In the genomic region with DNA sequence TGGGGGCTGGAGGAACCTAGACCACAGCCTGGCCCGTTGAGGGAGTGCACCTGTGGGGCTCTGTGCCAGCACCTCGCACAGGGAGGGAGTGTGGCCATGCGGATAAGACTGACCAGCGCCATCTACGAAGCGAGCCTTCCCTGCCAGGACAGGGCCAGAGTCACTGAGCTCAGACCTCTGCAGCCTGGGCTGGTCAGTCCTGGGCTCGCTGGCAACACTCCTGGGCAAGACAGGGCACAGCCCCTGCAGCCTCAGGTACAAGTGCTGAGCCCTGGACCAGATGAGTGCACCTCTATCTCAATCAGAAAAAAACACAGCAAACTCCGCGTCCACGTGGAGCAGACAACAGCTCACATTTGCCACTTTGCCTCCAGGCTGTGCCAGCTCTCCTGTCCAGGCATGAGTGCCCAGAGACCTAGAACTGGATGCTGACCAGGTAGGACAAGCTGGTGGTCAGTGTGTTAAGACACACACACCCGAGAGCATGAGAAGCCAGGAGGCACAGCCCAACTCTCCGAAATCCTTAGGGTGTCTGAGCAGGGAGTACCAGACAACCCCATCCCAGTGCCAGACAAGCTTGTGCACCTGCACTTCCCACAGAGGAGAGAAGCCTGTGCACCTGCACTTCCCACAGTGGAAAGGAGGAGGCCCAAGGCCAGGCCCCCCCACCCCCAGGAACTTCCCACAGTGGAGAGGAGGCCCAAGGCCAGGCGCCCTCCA, we compare ENCODE assay signal across 21 cellular contexts. TPM values are rescaled to one million over a fixed set of nuclear protein-coding genes. Genes with fewer than 3 reads are reported as not detected.
DNase-seq lines count a peak whose midpoint lies in the region; ATAC-seq and TF ChIP-seq lines count a peak whose summit lies in the region.
"Had no signal": no experiment of that assay in that cellular context is flagged by ENCODE, and none has a peak within 500 bp of the region (broad histone marks: within the 10 kb centered on the region; RNA-seq: fewer than 3 reads in every experiment).

No MANE protein-coding gene starts in this region.

- H3K36me3 ChIP-seq in adrenal gland (replicated peaks in 1 of 2): peaks cover 0 to 32% of the 10 kb centered on the region in 2 donors

- 74 to 80% (median 75%) methylated on average over 6 to 13 of the region's 13 CpGs for whole genome bisulfite sequencing in adrenal gland, 4 donors

- no peak overlapping the region for H3K4me3 Mint-ChIP-seq in activated naive CD4-positive, alpha-beta T cell treated with anti-CD3 and anti-CD28 coated beads for 36 hours
- H3K4me3 Mint-ChIP-seq in stimulated activated naive B cell treated with anti-CD40 and anti-IgM and Interleukin-4, amounts not matched to agents 10 μg/mL and 1 μg/mL and 100 μg/mL, for 72 hours: no peak overlapping the region
- H3K4me3 Mint-ChIP-seq: endodermal cell; naive thymus-derived CD8-positive, alpha-beta T cell; stimulated activated naive CD8-positive, alpha-beta T cell treated with anti-CD3 and anti-CD28 coated beads, Interleukin-15, amount 100 ng/mL, for 72 hours had no signal

- H3K27me3 ChIP-seq in adrenal gland: no peaks in the 10 kb centered on the region
- H3K27me3 ChIP-seq: SJSA1 had no signal

- intact Hi-C loops in activated naive CD4-positive, alpha-beta T cell treated with anti-CD3 and anti-CD28 coated beads for 36 hours (cut with micrococcal nuclease): no loop called here
- intact Hi-C loops in adrenal gland (cut with DNase I): loop anchor here in 1 of 2 donors (10.0 kb wide), 1 partner anchor 152 kb away; no protein-coding TSS in a partner anchor
- intact Hi-C loops in posterior vena cava (cut with DNase I): no loop called here

- CTCF ChIA-PET in activated naive CD4-positive, alpha-beta T cell treated with anti-CD3 and anti-CD28 coated beads for 36 hours (lab: Charles Lee): no interaction called here

- no peak for TF ChIP-seq CTCF in adrenal gland (IDR thresholded peaks at IDR 0.05)

- H3K9me3 ChIP-seq in adrenal gland (replicated peaks in 1 of 3): no peaks in the 10 kb centered on the region

- no peak for ATAC-seq in stimulated activated naive B cell treated with anti-CD40 and anti-IgM and Interleukin-4, amounts not matched to agents 10 μg/mL and 1 μg/mL and 100 μg/mL, for 72 hours (replicated peaks)
- ATAC-seq: naive thymus-derived CD8-positive, alpha-beta T cell; stimulated activated naive CD8-positive, alpha-beta T cell treated with anti-CD3 and anti-CD28 coated beads, Interleukin-15, amount 100 ng/mL, for 72 hours had no signal

- peaks cover 11% of the 10 kb centered on the region for H3K36me3 Mint-ChIP-seq in activated naive CD4-positive, alpha-beta T cell treated with anti-CD3 and anti-CD28 coated beads for 36 hours (ENCODE audit: low read depth)
- H3K36me3 Mint-ChIP-seq in stimulated activated naive B cell treated with anti-CD40 and anti-IgM and Interleukin-4, amounts not matched to agents 10 μg/mL and 1 μg/mL and 100 μg/mL, for 72 hours: peaks cover 11 to 36% of the 10 kb centered on the region in 2 donors

- DNase-seq in activated naive CD4-positive, alpha-beta T cell treated with anti-CD3 and anti-CD28 coated beads for 36 hours: no peak
- no peak for DNase-seq in activated naive CD4-positive, alpha-beta T cell treated with anti-CD3 and anti-CD28 coated beads, Interleukin-2, amount 50 U/mL, for 16 hours
- DNase-seq in adrenal gland (peak in 4 of 7 donors; percentile 16 to 51 (median 22)), posterior vena cava (ENCODE audit: low spot score) (peak; percentile 64), NCI-H510A (lab: John Stamatoyannopoulos, UW) (no peak), cerebellum (ENCODE audit: low spot score) (no peak)
- no peak for DNase-seq in stimulated activated naive B cell treated with anti-CD40 and anti-IgM and Interleukin-4, amounts not matched to agents 10 μg/mL and 1 μg/mL and 100 μg/mL, for 72 hours
- DNase-seq: activated naive CD4-positive, alpha-beta T cell; COR-L47; endodermal cell; GDM1; Karpas-422; NCI-H1417; NK-92 treated with Interleukin-12 subunit alpha and Interleukin-12 subunit beta, amount 100 ng/mL, for 24 hours; stimulated activated naive CD8-positive, alpha-beta T cell treated with anti-CD3 and anti-CD28 coated beads, Interleukin-15, amount 100 ng/mL, for 72 hours had no signal

- H3K4me1 ChIP-seq in adrenal gland (replicated peaks in 1 of 2): peaks cover 20 to 29% of the 10 kb centered on the region in 2 donors

- no peaks in the 10 kb centered on the region for H3K27me3 Mint-ChIP-seq in activated naive CD4-positive, alpha-beta T cell treated with anti-CD3 and anti-CD28 coated beads for 36 hours (ENCODE audit: low read depth)
- no peaks in the 10 kb centered on the region for H3K27me3 Mint-ChIP-seq in stimulated activated naive B cell treated with anti-CD40 and anti-IgM and Interleukin-4, amounts not matched to agents 10 μg/mL and 1 μg/mL and 100 μg/mL, for 72 hours
- H3K27me3 Mint-ChIP-seq: naive thymus-derived CD8-positive, alpha-beta T cell; progenitor cell of endocrine pancreas; stimulated activated naive CD8-positive, alpha-beta T cell treated with anti-CD3 and anti-CD28 coated beads, Interleukin-15, amount 100 ng/mL, for 72 hours had no signal

- TF ChIP-seq POLR2A in GM19099 (IDR thresholded peaks at IDR 0.05; ENCODE audit: extremely low read depth, insufficient read length, low read depth) (peak; percentile 12), adrenal gland (IDR thresholded peaks at IDR 0.05) (no peak)

- peaks cover 38% of the 10 kb centered on the region for H3K4me1 Mint-ChIP-seq in activated naive CD4-positive, alpha-beta T cell treated with anti-CD3 and anti-CD28 coated beads for 36 hours (ENCODE audit: low read depth)
- peaks cover 19 to 46% of the 10 kb centered on the region in 2 donors for H3K4me1 Mint-ChIP-seq in stimulated activated naive B cell treated with anti-CD40 and anti-IgM and Interleukin-4, amounts not matched to agents 10 μg/mL and 1 μg/mL and 100 μg/mL, for 72 hours

- peak overlapping the region; percentile 71 for H3K27ac Mint-ChIP-seq in activated naive CD4-positive, alpha-beta T cell treated with anti-CD3 and anti-CD28 coated beads for 36 hours
- no peak overlapping the region for H3K27ac Mint-ChIP-seq in stimulated activated naive B cell treated with anti-CD40 and anti-IgM and Interleukin-4, amounts not matched to agents 10 μg/mL and 1 μg/mL and 100 μg/mL, for 72 hours
- H3K27ac Mint-ChIP-seq: endodermal cell, progenitor cell of endocrine pancreas had no signal

- no peak overlapping the region for H3K27ac ChIP-seq in adrenal gland
- H3K27ac ChIP-seq: HL-60, SJSA1 had no signal

- no peaks in the 10 kb centered on the region for H3K9me3 Mint-ChIP-seq in activated naive CD4-positive, alpha-beta T cell treated with anti-CD3 and anti-CD28 coated beads for 36 hours
- no peaks in the 10 kb centered on the region for H3K9me3 Mint-ChIP-seq in stimulated activated naive B cell treated with anti-CD40 and anti-IgM and Interleukin-4, amounts not matched to agents 10 μg/mL and 1 μg/mL and 100 μg/mL, for 72 hours
- H3K9me3 Mint-ChIP-seq: endodermal cell; naive thymus-derived CD8-positive, alpha-beta T cell; stimulated activated naive CD8-positive, alpha-beta T cell treated with anti-CD3 and anti-CD28 coated beads, Interleukin-15, amount 100 ng/mL, for 72 hours had no signal

- no peak overlapping the region for H3K4me3 ChIP-seq in adrenal gland
- H3K4me3 ChIP-seq: SJSA1 had no signal

RNA-seq across cellular contexts. Expression of a gene that starts 4.9 kb away (rescaled TPM):
- 10 to 100 TPM; 45.6 to 49.2 TPM for total RNA-seq in activated naive CD4-positive, alpha-beta T cell treated with anti-CD3 and anti-CD28 coated beads for 36 hours
- total RNA-seq in adrenal gland (10 to 100 TPM; 31.7 to 63.8 (median 42.2) TPM), posterior vena cava (10 to 100 TPM; 35.7 to 38.1 TPM), cerebellum (17.3 TPM)
- polyA plus RNA-seq in adrenal gland: 10 to 100 TPM; 18.8 to 75.9 (median 52.2) TPM

RNA-seq across cellular contexts. Expression of a gene that starts 4.9 kb away (rescaled TPM):
- 10 to 100 TPM; 15.3 to 18.0 TPM for total RNA-seq in activated naive CD4-positive, alpha-beta T cell treated with anti-CD3 and anti-CD28 coated beads for 36 hours
- total RNA-seq in adrenal gland: 10 to 100 TPM; 25.8 to 56.2 (median 35.3) TPM
- polyA plus RNA-seq in adrenal gland: 100 to 1,000 TPM in 1 of 3 donors, 10 to 100 TPM in 1, 1 to 10 TPM in 1; 4.4 to 120 (median 61.7) TPM
- 10 to 100 TPM; 15.1 to 15.2 TPM for total RNA-seq in posterior vena cava
- 14.3 TPM for total RNA-seq in cerebellum

RNA-seq across cellular contexts. Expression of a gene that starts 6.5 kb away (rescaled TPM):
- not detected for total RNA-seq in activated naive CD4-positive, alpha-beta T cell treated with anti-CD3 and anti-CD28 coated beads for 36 hours
- total RNA-seq in adrenal gland (1 to 10 TPM in 5 of 8 donors, under 1 TPM in 1, not detected in 2; 0.78 to 6.7 (median 2.6) TPM), posterior vena cava (1 to 10 TPM; 5.4 to 7.0 TPM), cerebellum (0.82 TPM)
- polyA plus RNA-seq in adrenal gland: 10 to 100 TPM in 2 of 3 donors, not detected in 1; 36.1 to 43.3 TPM
- total RNA-seq: cardiac septum, endodermal cell, progenitor cell of endocrine pancreas had no signal

RNA-seq across cellular contexts. Expression of a gene that starts 33.6 kb away (rescaled TPM):
- 1 to 10 TPM; 3.1 to 4.1 TPM for total RNA-seq in activated naive CD4-positive, alpha-beta T cell treated with anti-CD3 and anti-CD28 coated beads for 36 hours
- total RNA-seq in adrenal gland (10 to 100 TPM in 4 of 8 donors, 1 to 10 TPM in 4; 1.6 to 32.2 (median 8.4) TPM), posterior vena cava (1 to 10 TPM; 4.2 to 4.9 TPM), cerebellum (9.3 TPM)
- 100 to 1,000 TPM in 1 of 3 donors, 10 to 100 TPM in 1, under 1 TPM in 1; 0.22 to 103 (median 45.0) TPM for polyA plus RNA-seq in adrenal gland

RNA-seq across cellular contexts. Expression of a gene that starts 36.7 kb away (rescaled TPM):
- total RNA-seq in activated naive CD4-positive, alpha-beta T cell treated with anti-CD3 and anti-CD28 coated beads for 36 hours: 10 to 100 TPM; 22.4 to 24.8 TPM
- total RNA-seq in adrenal gland (100 to 1,000 TPM in 1 of 8 donors, 10 to 100 TPM in 7; 28.4 to 122 (median 47.9) TPM), posterior vena cava (100 to 1,000 TPM in 1 of 2 donors, 10 to 100 TPM in 1; 54.0 to 112 TPM), cerebellum (6.6 TPM)
- 100 to 1,000 TPM in 2 of 3 donors, 1 to 10 TPM in 1; 7.9 to 210 (median 150) TPM for polyA plus RNA-seq in adrenal gland

Comparison
In these comparisons a context has a peak if more than half of its experiments do, and no peak if none do; other contexts are left out.
1. DNase-seq: peak in adrenal gland (4 of 7) and posterior vena cava (single experiment); none in activated naive CD4-positive, alpha-beta T cell treated with anti-CD3 and anti-CD28 coated beads for 36 hours (single experiment), activated naive CD4-positive, alpha-beta T cell treated with anti-CD3 and anti-CD28 coated beads, Interleukin-2, amount 50 U/mL, for 16 hours (single experiment), stimulated activated naive B cell treated with anti-CD40 and anti-IgM and Interleukin-4, amounts not matched to agents 10 μg/mL and 1 μg/mL and 100 μg/mL, for 72 hours (single experiment), NCI-H510A (single experiment) and cerebellum (single experiment).